In genomic region chr6:40426341-40427066, GRCh38 we compare ENCODE assay signal across 22 cellular contexts.
"Had no signal": no experiment of that assay in that cellular context is flagged by ENCODE, and none has a peak within 500 bp of the region (broad histone marks: within the 10 kb centered on the region; RNA-seq: fewer than 3 reads in every experiment).

No MANE protein-coding gene starts in this region.

- H3K4me1 ChIP-seq: body of pancreas, left lung, tibial nerve had no signal

- H3K4me1 Mint-ChIP-seq: activated CD4-positive, alpha-beta T cell treated with anti-CD3 and anti-CD28 coated beads for 36 hours; activated naive CD8-positive, alpha-beta T cell treated with anti-CD3 and anti-CD28 coated beads for 36 hours had no signal

- H3K27me3 ChIP-seq: body of pancreas, left lung, tibial nerve had no signal

- H3K27me3 Mint-ChIP-seq: activated CD4-positive, alpha-beta T cell treated with anti-CD3 and anti-CD28 coated beads for 36 hours; activated naive CD8-positive, alpha-beta T cell treated with anti-CD3 and anti-CD28 coated beads for 36 hours; stimulated activated naive CD8-positive, alpha-beta T cell treated with anti-CD3 and anti-CD28 coated beads, Interleukin-15, Interleukin-2, amounts not matched to agents 100 ng/mL and 50 ng/mL, for 24 hours had no signal

- H3K9me3 Mint-ChIP-seq: activated naive CD8-positive, alpha-beta T cell treated with anti-CD3 and anti-CD28 coated beads for 36 hours; activated T-helper 1 cell treated with anti-CD3 and anti-CD28 coated beads, Interleukin-12 subunit alpha, Interleukin-12 subunit beta, Interleukin-2, Interleukin-4 antibody, amounts not matched to agents 30 ng/mL and 10 ng/mL and 1 ng/mL, durations not matched to agents 14 hours and 24 hours and 36 hours; stimulated activated naive CD8-positive, alpha-beta T cell treated with anti-CD3 and anti-CD28 coated beads, Interleukin-15, Interleukin-2, amounts not matched to agents 100 ng/mL and 50 ng/mL, for 24 hours; T-helper 2 cell treated with Interferon-gamma antibody and Interleukin-4, amounts not matched to agents 5 μg/mL and 100 μg/mL, for 36 hours; WTC11 had no signal

- H3K36me3 ChIP-seq: left lung, tibial nerve had no signal

- H3K36me3 Mint-ChIP-seq: activated naive CD8-positive, alpha-beta T cell treated with anti-CD3 and anti-CD28 coated beads for 36 hours; WTC11 had no signal

- H3K4me3 ChIP-seq: body of pancreas, left lung, skin epidermis, tibial nerve had no signal

- ATAC-seq: activated CD4-positive, alpha-beta T cell treated with anti-CD3 and anti-CD28 coated beads for 36 hours; left lung; WTC11 had no signal

- H3K4me3 Mint-ChIP-seq: activated CD4-positive, alpha-beta T cell treated with anti-CD3 and anti-CD28 coated beads for 36 hours; activated naive CD8-positive, alpha-beta T cell treated with anti-CD3 and anti-CD28 coated beads for 36 hours; activated T-helper 1 cell treated with anti-CD3 and anti-CD28 coated beads, Interleukin-12 subunit alpha, Interleukin-12 subunit beta, Interleukin-2, Interleukin-4 antibody, amounts not matched to agents 30 ng/mL and 10 ng/mL and 1 ng/mL, durations not matched to agents 14 hours and 24 hours and 36 hours; stimulated activated naive CD8-positive, alpha-beta T cell treated with anti-CD3 and anti-CD28 coated beads, Interleukin-15, Interleukin-2, amounts not matched to agents 100 ng/mL and 50 ng/mL, for 24 hours; T-helper 2 cell treated with Interferon-gamma antibody and Interleukin-4, amounts not matched to agents 5 μg/mL and 100 μg/mL, for 36 hours; WTC11 had no signal

- H3K9me3 ChIP-seq: body of pancreas, left lung, tibial nerve had no signal

- H3K27ac Mint-ChIP-seq: activated CD4-positive, alpha-beta T cell treated with anti-CD3 and anti-CD28 coated beads for 36 hours; activated naive CD8-positive, alpha-beta T cell treated with anti-CD3 and anti-CD28 coated beads for 36 hours; activated T-helper 1 cell treated with anti-CD3 and anti-CD28 coated beads, Interleukin-12 subunit alpha, Interleukin-12 subunit beta, Interleukin-2, Interleukin-4 antibody, amounts not matched to agents 30 ng/mL and 10 ng/mL and 1 ng/mL, durations not matched to agents 14 hours and 24 hours and 36 hours; stimulated activated naive CD8-positive, alpha-beta T cell treated with anti-CD3 and anti-CD28 coated beads, Interleukin-15, Interleukin-2, amounts not matched to agents 100 ng/mL and 50 ng/mL, for 24 hours; T-helper 2 cell treated with Interferon-gamma antibody and Interleukin-4, amounts not matched to agents 5 μg/mL and 100 μg/mL, for 36 hours; WTC11 had no signal

- FAIRE-seq: endometrium, frontal cortex, keratinocyte, TTC549, urothelium cell line had no signal

- H3K27ac ChIP-seq: left lung, tibial nerve had no signal

- DNase-seq: activated CD4-positive, alpha-beta T cell treated with anti-CD3 and anti-CD28 coated beads for 36 hours; activated CD4-positive, alpha-beta T cell treated with anti-CD3 and anti-CD28 coated beads, Interleukin-2, amount 50 U/mL, for 48 hours; activated naive CD8-positive, alpha-beta T cell treated with anti-CD3 and anti-CD28 coated beads for 36 hours; activated T-cell treated with anti-CD3 and anti-CD28 coated beads for 4 hours; cortex of kidney; erythroblast; head of caudate nucleus; left lung; mammary epithelial cell; stimulated activated CD4-positive, alpha-beta T cell treated with anti-CD3 and anti-CD28 coated beads, Interleukin-2, amount 100 ng/mL, for 48 hours had no signal
